ENCODE assay signal across 8 cellular contexts in the genomic region with DNA sequence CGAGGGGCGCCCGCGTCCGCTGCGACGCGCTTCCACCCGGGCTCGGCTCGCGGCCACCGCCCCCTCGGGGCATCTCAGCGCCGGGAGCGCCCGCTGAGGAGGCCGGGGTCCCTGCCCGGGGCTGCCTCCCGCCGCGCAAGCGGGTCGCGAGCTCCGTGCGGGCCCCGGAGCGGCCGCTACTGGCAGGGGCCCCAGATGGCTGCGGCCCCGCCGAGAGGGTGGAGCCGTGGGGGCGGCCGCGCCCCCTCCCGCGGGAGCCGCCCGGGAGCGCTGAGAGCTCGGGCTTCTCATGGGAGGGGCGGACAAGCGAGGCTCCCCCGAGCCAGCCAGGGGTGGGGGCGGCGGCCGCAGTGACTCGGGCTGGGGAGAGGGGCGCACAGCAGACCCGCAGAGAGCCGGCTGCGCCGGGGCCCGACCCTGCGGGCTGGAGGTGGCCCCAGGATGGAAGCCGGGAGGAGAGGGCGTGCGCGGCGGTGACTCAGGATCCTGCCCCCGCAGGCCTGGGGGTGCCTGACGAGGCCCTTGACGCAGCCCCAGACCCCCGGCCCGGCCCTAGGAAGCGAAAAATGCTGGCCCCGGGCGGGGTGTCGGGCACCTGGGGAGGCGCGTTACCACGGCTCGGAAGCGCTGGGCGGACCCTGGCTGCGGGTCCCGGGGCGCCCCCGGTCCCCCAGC. TPM values are rescaled to one million over a fixed set of nuclear protein-coding genes. Genes with fewer than 3 reads are reported as not detected.
DNase-seq lines count a peak whose midpoint lies in the region; ATAC-seq and TF ChIP-seq lines count a peak whose summit lies in the region.

No MANE protein-coding gene starts in this region.

- peak overlapping the region; percentile 70 to 80 for H3K27ac ChIP-seq in ovary

- intact Hi-C loops in ovary (cut with DNase I): loop anchor here in 3 of 4 donors (2.0 to 10.0 kb wide), 7 partner anchors 43 to 884 kb away; partner anchors contain the start of genes SPINDOC (in 2 of the 3), RTN3 (in 1 of the 3) and SLC3A2 (in 1 of the 3)

- no peaks in the 10 kb centered on the region for H3K27me3 ChIP-seq in BE2C
- no peaks in the 10 kb centered on the region for H3K27me3 ChIP-seq in ovary

- ATAC-seq in HG03378 (IDR thresholded peaks at IDR 0.05; ENCODE audit: unreplicated experiment): no peak

- peaks cover 4% of the 10 kb centered on the region for H3K36me3 Mint-ChIP-seq in activated T-cell treated with anti-CD3 and anti-CD28 coated beads, Interleukin-2, amount 50 U/mL, for 24 hours (ENCODE audit: low read depth)

- H3K9me3 Mint-ChIP-seq in activated T-cell treated with anti-CD3 and anti-CD28 coated beads, Interleukin-2, amount 50 U/mL, for 24 hours: no peaks in the 10 kb centered on the region

- H3K4me3 Mint-ChIP-seq in activated T-cell treated with anti-CD3 and anti-CD28 coated beads, Interleukin-2, amount 50 U/mL, for 24 hours: peak overlapping the region; percentile 64

- no peak overlapping the region for H3K27ac Mint-ChIP-seq in activated T-cell treated with anti-CD3 and anti-CD28 coated beads, Interleukin-2, amount 50 U/mL, for 24 hours

- H3K4me1 Mint-ChIP-seq in activated T-cell treated with anti-CD3 and anti-CD28 coated beads, Interleukin-2, amount 50 U/mL, for 24 hours (ENCODE audit: low read depth): peaks cover 8% of the 10 kb centered on the region

- TF ChIP-seq EP300 in ovary (IDR thresholded peaks at IDR 0.05): no peak

- H3K4me3 ChIP-seq in BE2C (ENCODE audit: low read depth, low read length) (peak overlapping the region; percentile 45), foreskin fibroblast (ENCODE audit: low read depth in 1 of 2, low read length in 2 of 2) (peak overlapping the region; percentile 91 to 93), ovary (peak overlapping the region; percentile 78)

- TF ChIP-seq CTCF in BE2C (IDR thresholded peaks at IDR 0.05; ENCODE audit: low read depth, low read length): no peak
- TF ChIP-seq CTCF in foreskin fibroblast (IDR thresholded peaks at IDR 0.05; ENCODE audit: low read depth, low read length): no peak
- no peak for TF ChIP-seq CTCF in ovary (IDR thresholded peaks at IDR 0.05)

- TF ChIP-seq POLR2A in GM19193 (IDR thresholded peaks at IDR 0.05; ENCODE audit: extremely low read depth, insufficient read depth, insufficient read length) (peak; percentile 36), ovary (IDR thresholded peaks at IDR 0.05) (no peak)

- peak; percentile 19 for DNase-seq in BE2C
- peak; percentile 43 for DNase-seq in HuH-7.5 (ENCODE audit: low spot score)
- peak; percentile 67 for DNase-seq in activated T-cell treated with anti-CD3 and anti-CD28 coated beads, Interleukin-2, amount 50 U/mL, for 24 hours
- DNase-seq in foreskin fibroblast: peak in 1 of 2 donors; percentile 77
- DNase-seq in ovary: peak; percentile 38 to 69 (median 56)
- no peak for DNase-seq in dedifferentiated amniotic fluid mesenchymal stem cell (ENCODE audit: extremely low spot score)

- H3K9me3 ChIP-seq in BE2C (no peaks in the 10 kb centered on the region), ovary (no peaks in the 10 kb centered on the region)

- peaks cover 24% of the 10 kb centered on the region for H3K27me3 Mint-ChIP-seq in activated T-cell treated with anti-CD3 and anti-CD28 coated beads, Interleukin-2, amount 50 U/mL, for 24 hours

- 0 to 1% (median 1%) methylated on average over 16 to 82 of the region's 82 CpGs for WGBS in ovary, 3 donors

- H3K36me3 ChIP-seq in BE2C: no peaks in the 10 kb centered on the region
- no peaks in the 10 kb centered on the region for H3K36me3 ChIP-seq in ovary

- H3K4me1 ChIP-seq in BE2C (no peaks in the 10 kb centered on the region), ovary (ENCODE audit: insufficient read depth) (peaks cover 19% of the 10 kb centered on the region)

RNA-seq across cellular contexts. Expression of gene ZFTA, which starts 0.6 kb away (rescaled TPM):
- 9.7 TPM for polyA plus RNA-seq in BE2C (2012; ENCODE audit: insufficient read depth, insufficient read length, low read depth)
- total RNA-seq in ovary: 10 to 100 TPM; 22.6 to 64.4 (median 51.4) TPM
- 10 to 100 TPM; 20.2 to 23.8 TPM for polyA plus RNA-seq in ovary

RNA-seq across cellular contexts. Expression of gene SPINDOC, which starts 44.1 kb away (rescaled TPM):
- 53.6 TPM for polyA plus RNA-seq in BE2C (2012; ENCODE audit: insufficient read depth, insufficient read length, low read depth)
- total RNA-seq in ovary: 10 to 100 TPM; 10.2 to 22.7 (median 19.5) TPM
- polyA plus RNA-seq in ovary: 10 to 100 TPM in 1 of 2 donors, 1 to 10 TPM in 1; 5.4 to 15.8 TPM
